9 cellular contexts compared by ENCODE assay signal in genomic region chr11:124875401-124875800, GRCh38. TPM values are rescaled to one million over a fixed set of nuclear protein-coding genes. Genes with fewer than 3 reads are reported as not detected.
DNase-seq lines count a peak whose midpoint lies in the region; ATAC-seq and TF ChIP-seq lines count a peak whose summit lies in the region.
"Had no signal": no experiment of that assay in that cellular context is flagged by ENCODE, and none has a peak within 500 bp of the region (broad histone marks: within the 10 kb centered on the region; RNA-seq: fewer than 3 reads in every experiment).

No MANE protein-coding gene starts in this region.

- H3K4me1 ChIP-seq in mucosa of descending colon (ENCODE audit: low read depth): peaks cover 3% of the 10 kb centered on the region

- H3K9me3 ChIP-seq in mucosa of descending colon: no peaks in the 10 kb centered on the region

- peak overlapping the region; percentile 45 for H3K27ac Mint-ChIP-seq in activated CD4-positive, alpha-beta T cell treated with anti-CD3 and anti-CD28 coated beads, Interleukin-2, amount 10 ng/mL, durations not matched to agents 24 days and 14 days
- no peak overlapping the region for H3K27ac Mint-ChIP-seq in activated CD4-positive, alpha-beta memory T cell treated with anti-CD3 and anti-CD28 coated beads for 36 hours
- H3K27ac Mint-ChIP-seq in glutamatergic neuron (ENCODE audit: unreplicated experiment): no peak overlapping the region
- no peak overlapping the region for H3K27ac Mint-ChIP-seq in stimulated activated memory B cell treated with anti-CD40 and anti-IgM and Interleukin-4, amounts not matched to agents 10 μg/mL and 1 μg/mL and 100 μg/mL, for 72 hours

- CTCF ChIA-PET in activated CD4-positive, alpha-beta memory T cell treated with anti-CD3 and anti-CD28 coated beads for 36 hours (lab: Charles Lee): interaction anchor here (1.0 to 1.8 kb wide), 8 partner anchors 11 to 267 kb away, joined by 3 to 21 read pairs (median 6); partner anchors contain the start of gene CCDC15
- CTCF ChIA-PET in HEK293T (lab: Yijun Ruan, JAX): interaction anchor here (0.6 to 1.5 kb wide), 5 partner anchors 8 to 107 kb away, joined by 3 to 13 read pairs (median 3); no protein-coding TSS in a partner anchor

- intact Hi-C loops in activated CD4-positive, alpha-beta T cell treated with anti-CD3 and anti-CD28 coated beads, Interleukin-2, amount 10 ng/mL, durations not matched to agents 24 days and 14 days (cut with micrococcal nuclease): loop anchor here (5.0 kb wide), 1 partner anchor 1392 kb away; the partner anchor contains the start of genes FOXRED1 and SRPRA
- intact Hi-C loops in activated CD4-positive, alpha-beta memory T cell treated with anti-CD3 and anti-CD28 coated beads for 36 hours (cut with micrococcal nuclease): loop anchor here (5.0 to 10.0 kb wide), 2 partner anchors 118 to 269 kb away; no protein-coding TSS in a partner anchor
- intact Hi-C loops in mucosa of descending colon (cut with DNase I, micrococcal nuclease): no loop called here

- H3K36me3 ChIP-seq in mucosa of descending colon (ENCODE audit: low read depth): no peaks in the 10 kb centered on the region

- H3K36me3 Mint-ChIP-seq in activated CD4-positive, alpha-beta T cell treated with anti-CD3 and anti-CD28 coated beads, Interleukin-2, amount 10 ng/mL, durations not matched to agents 24 days and 14 days (ENCODE audit: low read depth): no peaks in the 10 kb centered on the region
- no peaks in the 10 kb centered on the region for H3K36me3 Mint-ChIP-seq in activated CD4-positive, alpha-beta memory T cell treated with anti-CD3 and anti-CD28 coated beads for 36 hours
- no peaks in the 10 kb centered on the region for H3K36me3 Mint-ChIP-seq in glutamatergic neuron (ENCODE audit: unreplicated experiment)
- H3K36me3 Mint-ChIP-seq in stimulated activated memory B cell treated with anti-CD40 and anti-IgM and Interleukin-4, amounts not matched to agents 10 μg/mL and 1 μg/mL and 100 μg/mL, for 72 hours: no peaks in the 10 kb centered on the region

- ATAC-seq in stimulated activated memory B cell treated with anti-CD40 and anti-IgM and Interleukin-4, amounts not matched to agents 10 μg/mL and 1 μg/mL and 100 μg/mL, for 72 hours: no peak
- ATAC-seq in mucosa of descending colon: no peak

- POLR2A ChIA-PET in activated CD4-positive, alpha-beta memory T cell treated with anti-CD3 and anti-CD28 coated beads for 36 hours (lab: Charles Lee): interaction anchor here (1.3 kb wide), 1 partner anchor 202 kb away, joined by 7 read pairs; the partner anchor contains the start of genes SIAE and SPA17
- POLR2A ChIA-PET in HEK293T (lab: Yijun Ruan, JAX): interaction anchor here (1.3 to 1.5 kb wide), 13 partner anchors 9 to 114 kb away, joined by 3 to 23 read pairs (median 6); partner anchors contain the start of genes CCDC15, MSANTD2 and ROBO3

- TF ChIP-seq CTCF in glutamatergic neuron (IDR thresholded peaks at IDR 0.05; ENCODE audit: partially characterized antibody, unreplicated experiment): no peak
- no peak for TF ChIP-seq CTCF in mucosa of descending colon (IDR thresholded peaks at IDR 0.05)

- H3K4me1 Mint-ChIP-seq in activated CD4-positive, alpha-beta T cell treated with anti-CD3 and anti-CD28 coated beads, Interleukin-2, amount 10 ng/mL, durations not matched to agents 24 days and 14 days: peaks cover 11% of the 10 kb centered on the region
- peaks cover 13% of the 10 kb centered on the region for H3K4me1 Mint-ChIP-seq in activated CD4-positive, alpha-beta memory T cell treated with anti-CD3 and anti-CD28 coated beads for 36 hours (ENCODE audit: low read depth)
- H3K4me1 Mint-ChIP-seq in glutamatergic neuron (ENCODE audit: low read depth, unreplicated experiment): peaks cover 6% of the 10 kb centered on the region
- peaks cover 19% of the 10 kb centered on the region for H3K4me1 Mint-ChIP-seq in stimulated activated memory B cell treated with anti-CD40 and anti-IgM and Interleukin-4, amounts not matched to agents 10 μg/mL and 1 μg/mL and 100 μg/mL, for 72 hours

- peaks cover 53% of the 10 kb centered on the region for H3K27me3 Mint-ChIP-seq in activated CD4-positive, alpha-beta T cell treated with anti-CD3 and anti-CD28 coated beads, Interleukin-2, amount 10 ng/mL, durations not matched to agents 24 days and 14 days
- H3K27me3 Mint-ChIP-seq in activated CD4-positive, alpha-beta memory T cell treated with anti-CD3 and anti-CD28 coated beads for 36 hours: peaks cover 18% of the 10 kb centered on the region
- peaks cover 31% of the 10 kb centered on the region for H3K27me3 Mint-ChIP-seq in glutamatergic neuron (ENCODE audit: unreplicated experiment)
- peaks cover 89% of the 10 kb centered on the region for H3K27me3 Mint-ChIP-seq in stimulated activated memory B cell treated with anti-CD40 and anti-IgM and Interleukin-4, amounts not matched to agents 10 μg/mL and 1 μg/mL and 100 μg/mL, for 72 hours

- peak overlapping the region; percentile 91 for H3K4me3 Mint-ChIP-seq in activated CD4-positive, alpha-beta T cell treated with anti-CD3 and anti-CD28 coated beads, Interleukin-2, amount 10 ng/mL, durations not matched to agents 24 days and 14 days
- peak overlapping the region; percentile 7 for H3K4me3 Mint-ChIP-seq in activated CD4-positive, alpha-beta memory T cell treated with anti-CD3 and anti-CD28 coated beads for 36 hours
- peak overlapping the region; percentile 77 for H3K4me3 Mint-ChIP-seq in glutamatergic neuron (ENCODE audit: unreplicated experiment)
- peak overlapping the region; percentile 61 for H3K4me3 Mint-ChIP-seq in stimulated activated memory B cell treated with anti-CD40 and anti-IgM and Interleukin-4, amounts not matched to agents 10 μg/mL and 1 μg/mL and 100 μg/mL, for 72 hours

- no peak overlapping the region for H3K4me3 ChIP-seq in mucosa of descending colon

- DNase-seq in activated CD4-positive, alpha-beta T cell treated with anti-CD3 and anti-CD28 coated beads, Interleukin-2, amount 10 ng/mL, durations not matched to agents 24 days and 14 days: no peak
- no peak for DNase-seq in activated CD4-positive, alpha-beta T cell treated with anti-CD3 and anti-CD28 coated beads, Interleukin-2, amount 50 U/mL, for 4 hours
- no peak for DNase-seq in activated CD4-positive, alpha-beta memory T cell treated with anti-CD3 and anti-CD28 coated beads for 36 hours
- DNase-seq in glutamatergic neuron: no peak
- no peak for DNase-seq in HEK293T (ENCODE audit: extremely low spot score)
- DNase-seq in mucosa of descending colon: no peak
- DNase-seq in NCI-H187 (lab: John Stamatoyannopoulos, UW): no peak

- H3K9me3 Mint-ChIP-seq in activated CD4-positive, alpha-beta T cell treated with anti-CD3 and anti-CD28 coated beads, Interleukin-2, amount 10 ng/mL, durations not matched to agents 24 days and 14 days: no peaks in the 10 kb centered on the region
- no peaks in the 10 kb centered on the region for H3K9me3 Mint-ChIP-seq in activated CD4-positive, alpha-beta memory T cell treated with anti-CD3 and anti-CD28 coated beads for 36 hours
- H3K9me3 Mint-ChIP-seq in glutamatergic neuron (ENCODE audit: unreplicated experiment): peaks cover 1% of the 10 kb centered on the region
- no peaks in the 10 kb centered on the region for H3K9me3 Mint-ChIP-seq in stimulated activated memory B cell treated with anti-CD40 and anti-IgM and Interleukin-4, amounts not matched to agents 10 μg/mL and 1 μg/mL and 100 μg/mL, for 72 hours

TF ChIP-seq in HEK293T, 16 proteins besides CTCF, POLR2A, EP300 and RAD21:
- TF ChIP-seq TARDBP (IDR thresholded peaks at IDR 0.05) (no peak), FOXK2 (IDR thresholded peaks at IDR 0.05) (no peak), L3MBTL2 (conservative IDR thresholded peaks at IDR 0.05) (no peak), SP1 (IDR thresholded peaks at IDR 0.05) (no peak), SUZ12 (IDR thresholded peaks at IDR 0.05) (no peak), LEF1 (IDR thresholded peaks at IDR 0.05; ENCODE audit: borderline replicate concordance) (no peak), FOXM1 (IDR thresholded peaks at IDR 0.05; ENCODE audit: borderline replicate concordance) (no peak), ARNT (IDR thresholded peaks at IDR 0.05) (no peak), BHLHE40 (IDR thresholded peaks at IDR 0.05; ENCODE audit: borderline replicate concordance) (no peak), NFRKB (IDR thresholded peaks at IDR 0.05) (no peak), HDGF (IDR thresholded peaks at IDR 0.05; ENCODE audit: borderline replicate concordance) (no peak)

RNA-seq across cellular contexts. Expression of gene ROBO3, which starts 10.2 kb away (rescaled TPM):
- 6.5 and 7.7 TPM in 2 replicates for total RNA-seq in activated CD4-positive, alpha-beta T cell treated with anti-CD3 and anti-CD28 coated beads, Interleukin-2, amount 10 ng/mL, durations not matched to agents 24 days and 14 days
- total RNA-seq in activated CD4-positive, alpha-beta memory T cell treated with anti-CD3 and anti-CD28 coated beads for 36 hours: 10 to 100 TPM in 1 of 2 experiments, 1 to 10 TPM in 1; 9.0 to 10.4 TPM
- 5.9 TPM for total RNA-seq in glutamatergic neuron (ENCODE audit: unreplicated experiment)
- 10 to 100 TPM in 1 of 3 donors, 1 to 10 TPM in 2; 4.0 to 10.3 (median 8.5) TPM for total RNA-seq in mucosa of descending colon

RNA-seq across cellular contexts. Expression of gene ROBO4, which starts 22.3 kb away (rescaled TPM):
- total RNA-seq in activated CD4-positive, alpha-beta T cell treated with anti-CD3 and anti-CD28 coated beads, Interleukin-2, amount 10 ng/mL, durations not matched to agents 24 days and 14 days: not detected in 2 replicates
- not detected for total RNA-seq in activated CD4-positive, alpha-beta memory T cell treated with anti-CD3 and anti-CD28 coated beads for 36 hours
- total RNA-seq in glutamatergic neuron (ENCODE audit: unreplicated experiment): not detected
- total RNA-seq in mucosa of descending colon: 1 to 10 TPM; 4.8 to 8.4 (median 7.9) TPM
- total RNA-seq: bronchial epithelial cell had no signal

RNA-seq across cellular contexts. Expression of gene HEPN1, which starts 43.6 kb away (rescaled TPM):
- not detected in 2 replicates for total RNA-seq in activated CD4-positive, alpha-beta T cell treated with anti-CD3 and anti-CD28 coated beads, Interleukin-2, amount 10 ng/mL, durations not matched to agents 24 days and 14 days
- not detected for total RNA-seq in activated CD4-positive, alpha-beta memory T cell treated with anti-CD3 and anti-CD28 coated beads for 36 hours
- total RNA-seq in glutamatergic neuron (ENCODE audit: unreplicated experiment): not detected
- total RNA-seq in mucosa of descending colon: not detected
- total RNA-seq: bronchial epithelial cell had no signal

Comparison
In these comparisons a context has a peak if more than half of its experiments do, and no peak if none do; other contexts are left out.
1. H3K4me3 Mint-ChIP-seq: peak in every context shown above with its lines; median percentile 91 in activated CD4-positive, alpha-beta T cell treated with anti-CD3 and anti-CD28 coated beads, Interleukin-2, amount 10 ng/mL, durations not matched to agents 24 days and 14 days; 77 in glutamatergic neuron; 61 in stimulated activated memory B cell treated with anti-CD40 and anti-IgM and Interleukin-4, amounts not matched to agents 10 μg/mL and 1 μg/mL and 100 μg/mL, for 72 hours; 7 in activated CD4-positive, alpha-beta memory T cell treated with anti-CD3 and anti-CD28 coated beads for 36 hours.
2. intact Hi-C loops: an anchor here in activated CD4-positive, alpha-beta T cell treated with anti-CD3 and anti-CD28 coated beads, Interleukin-2, amount 10 ng/mL, durations not matched to agents 24 days and 14 days (5.0 kb wide) and activated CD4-positive, alpha-beta memory T cell treated with anti-CD3 and anti-CD28 coated beads for 36 hours (5.0 to 10.0 kb wide); none called in mucosa of descending colon.